In genomic region chr1:6597777-6598131, GRCh38 we compare ENCODE assay signal across 6 cellular contexts. TPM values are rescaled to one million over a fixed set of nuclear protein-coding genes. Genes with fewer than 3 reads are reported as not detected.
A peak's percentile ranks its signal among the peaks of the same experiment; 100 is the strongest.
DNase-seq lines count a peak whose midpoint lies in the region.
"Had no signal": no experiment of that assay in that cellular context is flagged by ENCODE, and none has a peak within 500 bp of the region (broad histone marks: within the 10 kb centered on the region; RNA-seq: fewer than 3 reads in every experiment).

No MANE protein-coding gene starts in this region.

- peak overlapping the region; percentile 11 to 76 (median 56) for H3K4me3 ChIP-seq in skeletal muscle tissue (ENCODE audit: low read length in 3 of 3)

- no peaks in the 10 kb centered on the region for H3K9me3 ChIP-seq in skeletal muscle tissue (ENCODE audit: control insufficient read depth in 3 of 3, low read length in 3 of 3)
- H3K9me3 ChIP-seq: spleen had no signal

- peak overlapping the region; percentile 66 to 100 (median 67) for H3K9ac ChIP-seq in skeletal muscle tissue (ENCODE audit: low read depth in 1 of 3, low read length in 3 of 3)

- H3K4me1 ChIP-seq in skeletal muscle tissue (ENCODE audit: control insufficient read depth in 3 of 3, insufficient read depth in 3 of 3, low read length in 3 of 3): peaks cover 55 to 90% (median 75%) of the 10 kb centered on the region in 3 donors

- DNase-seq in cortex of kidney (lab: John Stamatoyannopoulos, UW): no peak
- DNase-seq: activated CD4-positive, alpha-beta memory T cell treated with anti-CD3 and anti-CD28 coated beads for 36 hours; effector CD8-positive, alpha-beta T cell; NCI-H1417 treated with DMSO at 0.1 percent for 48 hours; spleen had no signal

- no peaks in the 10 kb centered on the region for H3K27me3 ChIP-seq in skeletal muscle tissue (ENCODE audit: control insufficient read depth in 3 of 3, insufficient read depth in 3 of 3, low read length in 3 of 3)
- H3K27me3 ChIP-seq: spleen had no signal

- H3K36me3 ChIP-seq in skeletal muscle tissue (ENCODE audit: control insufficient read depth in 3 of 3, insufficient read depth in 3 of 3, low read length in 3 of 3): peaks cover 60 to 70% (median 65%) of the 10 kb centered on the region in 3 donors

- H3K27ac ChIP-seq in skeletal muscle tissue (ENCODE audit: low read depth, low read length): peak overlapping the region; percentile 71

RNA-seq across cellular contexts. Expression of gene KLHL21, which starts 4.9 kb away (rescaled TPM):
- 27.1 TPM for total RNA-seq in skeletal muscle tissue

RNA-seq across cellular contexts. Expression of gene PHF13, which starts 15.8 kb away (rescaled TPM):
- 17.7 TPM for total RNA-seq in skeletal muscle tissue

RNA-seq across cellular contexts. Expression of gene ZBTB48, which starts 18.0 kb away (rescaled TPM):
- total RNA-seq in skeletal muscle tissue: 10.4 TPM

RNA-seq across cellular contexts. Expression of gene THAP3, which starts 26.9 kb away (rescaled TPM):
- total RNA-seq in skeletal muscle tissue: 25.6 TPM

RNA-seq across cellular contexts. Expression of gene TAS1R1, which starts 42.6 kb away (rescaled TPM):
- 5.7 TPM for total RNA-seq in skeletal muscle tissue
- total RNA-seq: activated CD4-positive, alpha-beta memory T cell treated with anti-CD3 and anti-CD28 coated beads for 36 hours had no signal
